ENCODE assay signal across 8 cellular contexts in the genomic region with DNA sequence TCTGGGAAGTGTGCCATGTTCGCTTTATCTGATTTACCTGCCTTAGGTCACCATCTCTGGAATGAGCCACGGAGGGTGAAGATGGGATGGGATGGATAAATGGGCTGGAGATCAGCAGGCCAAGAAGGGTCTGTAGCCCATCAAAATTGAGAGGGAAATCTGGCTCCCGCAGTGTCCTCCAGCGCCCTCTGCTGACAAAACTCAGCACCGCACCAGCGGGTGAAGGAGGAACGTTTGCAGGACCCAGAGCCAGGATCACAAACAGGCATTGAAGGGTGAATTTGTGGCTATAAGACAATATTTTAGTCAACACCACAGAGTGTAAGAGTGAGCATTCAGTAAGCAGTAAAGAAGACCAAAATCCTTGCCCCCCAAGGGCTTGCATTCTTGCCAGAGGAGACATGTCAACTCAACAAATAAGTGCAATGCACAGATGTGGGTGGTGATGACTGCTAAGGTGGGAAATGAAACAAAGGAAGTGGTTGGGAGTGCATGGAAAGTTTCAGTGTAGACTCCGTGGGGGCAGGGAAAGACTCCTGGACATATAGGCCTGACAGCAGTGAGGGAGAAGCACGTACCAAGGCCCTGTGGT.
DNase-seq lines count a peak whose midpoint lies in the region; ATAC-seq and TF ChIP-seq lines count a peak whose summit lies in the region.

No MANE protein-coding gene starts in this region.

- no peaks in the 10 kb centered on the region for H3K9me3 ChIP-seq in OCI-LY3 (ENCODE audit: insufficient read depth, low read length)

- no peak overlapping the region for H3K27ac ChIP-seq in OCI-LY3 (ENCODE audit: low read length)

- H3K9ac ChIP-seq in OCI-LY3 (ENCODE audit: low read length): no peak overlapping the region

- no peaks in the 10 kb centered on the region for H3K79me2 ChIP-seq in OCI-LY3 (ENCODE audit: low read length)

- H3K4me3 ChIP-seq in OCI-LY3 (ENCODE audit: low read length): no peak overlapping the region
- no peak overlapping the region for H3K4me3 ChIP-seq in epithelial cell of proximal tubule (ENCODE audit: low read depth, low read length)

- peaks cover 13% of the 10 kb centered on the region; the same call in 1 of the 2 replicates for H3K27me3 ChIP-seq in OCI-LY3 (ENCODE audit: low read depth, low read length)

- H3K4me2 ChIP-seq in OCI-LY3 (ENCODE audit: low read length): no peak overlapping the region

- TF ChIP-seq CTCF in OCI-LY3 (IDR thresholded peaks at IDR 0.05; ENCODE audit: low read depth, low read length): peak; percentile 80
- peak; percentile 61 for TF ChIP-seq CTCF in epithelial cell of proximal tubule (conservative IDR thresholded peaks at IDR 0.05; ENCODE audit: low read depth, low read length)

- no peaks in the 10 kb centered on the region for H3K36me3 ChIP-seq in OCI-LY3 (replicated peaks; ENCODE audit: low read depth, low read length)

- peak; percentile 63 to 66 for DNase-seq in activated T-cell treated with anti-CD3 and anti-CD28 coated beads, Interleukin-2, amount 50 U/mL, for 48 hours
- no peak for DNase-seq in activated T-cell treated with anti-CD3 and anti-CD28 coated beads, Interleukin-2, amount 50 U/mL, for 1 hour
- DNase-seq in epithelial cell of proximal tubule (ENCODE audit: low read depth) (no peak), NCI-H2107 treated with DMSO at 0.1 percent for 48 hours (lab: John Stamatoyannopoulos, UW; ENCODE audit: unreplicated experiment) (no peak)
- peak; percentile 9 for DNase-seq in stimulated activated naive CD4-positive, alpha-beta T cell treated with Interleukin-2 at 50 U/mL for 16 hours (lab: John Stamatoyannopoulos, UW)

- ATAC-seq in HG02678 (IDR thresholded peaks at IDR 0.05; ENCODE audit: unreplicated experiment): no peak
- no peak for ATAC-seq in HG02870 (IDR thresholded peaks at IDR 0.05; ENCODE audit: unreplicated experiment)

- H3K4me1 ChIP-seq in OCI-LY3 (ENCODE audit: low read length): peaks cover 4% of the 10 kb centered on the region

- H4K20me1 ChIP-seq in OCI-LY3 (ENCODE audit: insufficient read depth, low read length): no peaks in the 10 kb centered on the region

- H2AFZ ChIP-seq in OCI-LY3 (ENCODE audit: low read depth, low read length): no peak overlapping the region

Comparison
In these comparisons a context has a peak if more than half of its experiments do, and no peak if none do; other contexts are left out.
1. DNase-seq: peak in activated T-cell treated with anti-CD3 and anti-CD28 coated beads, Interleukin-2, amount 50 U/mL, for 48 hours (2 of 2) and stimulated activated naive CD4-positive, alpha-beta T cell treated with Interleukin-2 at 50 U/mL for 16 hours (single experiment); none in activated T-cell treated with anti-CD3 and anti-CD28 coated beads, Interleukin-2, amount 50 U/mL, for 1 hour (single experiment), epithelial cell of proximal tubule (single experiment) and NCI-H2107 treated with DMSO at 0.1 percent for 48 hours (single experiment).